1 cellular context compared by ENCODE assay signal in the genomic region with DNA sequence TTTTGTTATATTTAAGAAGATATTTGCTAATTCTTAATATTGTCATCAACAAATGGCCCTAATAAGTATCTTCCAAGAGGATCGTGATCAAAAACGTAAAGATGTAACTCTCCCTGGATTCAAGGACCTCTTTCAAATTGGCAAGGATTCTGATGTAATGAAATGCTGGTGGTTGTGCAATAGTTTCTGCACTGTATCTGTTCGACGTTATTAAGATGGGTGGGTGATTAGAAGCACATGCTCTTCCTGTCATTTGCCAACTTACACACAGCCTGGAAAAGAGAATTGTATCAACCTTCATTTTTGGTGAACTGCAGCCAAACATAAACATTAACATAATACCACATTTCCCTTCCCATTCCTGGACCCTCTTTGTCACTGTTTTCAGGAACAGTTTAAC.
TF ChIP-seq lines count a peak whose summit lies in the region.

No MANE protein-coding gene starts in this region.

TF ChIP-seq in Ishikawa, 13 proteins besides CTCF, POLR2A, EP300 and RAD21 (continued from another document):
- TF ChIP-seq FOXM1 (IDR thresholded peaks at IDR 0.05; ENCODE audit: borderline replicate concordance, low read depth): no peak
